ENCODE assay signal across 25 cellular contexts in genomic region chr3:13587442-13587841, GRCh38. TPM values are rescaled to one million over a fixed set of nuclear protein-coding genes. Genes with fewer than 3 reads are reported as not detected.
DNase-seq lines count a peak whose midpoint lies in the region; ATAC-seq, FAIRE-seq and TF ChIP-seq lines count a peak whose summit lies in the region.
"Had no signal": no experiment of that assay in that cellular context is flagged by ENCODE, and none has a peak within 500 bp of the region (broad histone marks: within the 10 kb centered on the region; RNA-seq: fewer than 3 reads in every experiment).

No MANE protein-coding gene starts in this region.

- ATAC-seq in psoas muscle (no peak), Right ventricle myocardium inferior (no peak)

- H3K4me1 ChIP-seq in Loucy (ENCODE audit: insufficient read depth, low read length, poor library complexity, severe bottlenecking) (peaks cover 37% of the 10 kb centered on the region), H1 (replicated peaks in 1 of 4; ENCODE audit: control insufficient read depth in 3 of 4, insufficient read depth in 4 of 4, low read length in 3 of 4) (peaks cover 2 to 14% (median 9%) of the 10 kb centered on the region in 4 experiments; a peak in 5 of 7 replicates), mesodermal cell (ENCODE audit: control insufficient read depth, insufficient read depth, low read length, poor library complexity, severe bottlenecking) (peaks cover 6% of the 10 kb centered on the region), psoas muscle (no peaks in the 10 kb centered on the region), GM23248 (ENCODE audit: insufficient read depth) (peaks cover 11% of the 10 kb centered on the region; the same call in 1 of the 2 replicates)

- no peak overlapping the region for H2BK120ac ChIP-seq in H1 (replicated peaks; ENCODE audit: low read depth, low read length)

- in situ Hi-C loops in GM23248 (cut with MboI), result no loop called here

- TF ChIP-seq CTCF in Loucy (conservative IDR thresholded peaks at IDR 0.05; ENCODE audit: low read length), result no peak
- no peak for TF ChIP-seq CTCF in H1 (IDR thresholded peaks at IDR 0.05; ENCODE audit: control extremely low read depth in 1 of 3, insufficient read depth in 1 of 3, low read depth in 1 of 3, low read length in 3 of 3)
- TF ChIP-seq CTCF in psoas muscle (IDR thresholded peaks at IDR 0.05), result no peak

- H2BK5ac ChIP-seq in H1 (ENCODE audit: low read depth, low read length), result no peak overlapping the region

- H3K79me1 ChIP-seq in H1 (ENCODE audit: low read depth, low read length), result no peaks in the 10 kb centered on the region; the same call in 1 of the 2 replicates

- H3K36me3 ChIP-seq in Loucy (ENCODE audit: insufficient read depth, low read length), result no peaks in the 10 kb centered on the region
- no peaks in the 10 kb centered on the region for H3K36me3 ChIP-seq in H1 (ENCODE audit: control insufficient read depth in 2 of 4, insufficient read depth in 4 of 4, low read length in 3 of 4)
- H3K36me3 ChIP-seq in mesodermal cell (ENCODE audit: control insufficient read depth, insufficient read depth, low read length), result peaks cover 4% of the 10 kb centered on the region
- no peaks in the 10 kb centered on the region for H3K36me3 ChIP-seq in psoas muscle (ENCODE audit: insufficient read depth in 1 of 2, low read depth in 1 of 2)
- no peaks in the 10 kb centered on the region for H3K36me3 ChIP-seq in GM23248 (ENCODE audit: low read depth)

- no peak overlapping the region for H3K4ac ChIP-seq in H1 (replicated peaks; ENCODE audit: insufficient read length, low read depth, low read length)

- H3K79me2 ChIP-seq in Loucy (ENCODE audit: insufficient read depth, low read length) (no peaks in the 10 kb centered on the region), H1 (ENCODE audit: control insufficient read depth in 1 of 2, insufficient read depth in 2 of 2, low read length in 2 of 2) (no peaks in the 10 kb centered on the region), GM23248 (ENCODE audit: insufficient read depth) (peaks cover 54% of the 10 kb centered on the region)

- H4K91ac ChIP-seq in H1 (replicated peaks; ENCODE audit: insufficient read length, low read length), result no peak overlapping the region

- DNase-seq in CMK (ENCODE audit: low read depth), result peak; percentile 38
- no peak for DNase-seq in H1 (ENCODE audit: low read depth in 1 of 2, low spot score in 2 of 2)
- DNase-seq in psoas muscle, result no peak
- DNase-seq in DMS 273 treated with DMSO at 0.1 percent for 48 hours (lab: John Stamatoyannopoulos, UW), result no peak
- DNase-seq in GM23248, result no peak
- no peak for DNase-seq in Right ventricle myocardium inferior (ENCODE audit: missing footprints)
- DNase-seq: 8988T; CD4-positive, CD25-positive, alpha-beta regulatory T cell; DMS79; IMR-90; Kasumi-1; MM.1S; NCI-H1092; NCI-H1694; NCI-H510A treated with DMSO at 0.1 percent for 48 hours; NCI-H774; SHP77 treated with DMSO at 0.1 percent for 48 hours; SK-N-SH had no signal

- no peak for TF ChIP-seq EP300 in H1 (IDR thresholded peaks at IDR 0.05; ENCODE audit: borderline replicate concordance in 1 of 2, low read depth in 2 of 2, low read length in 2 of 2)

- no peak overlapping the region for H3K14ac ChIP-seq in H1 (ENCODE audit: insufficient read length)

- H3K27ac ChIP-seq in H1 (ENCODE audit: low read depth, low read length) (no peak overlapping the region), mesodermal cell (ENCODE audit: low read depth, low read length, severe bottlenecking) (peak overlapping the region; percentile 53), psoas muscle (no peak overlapping the region), GM23248 (no peak overlapping the region)
- H3K27ac ChIP-seq: HL-60 had no signal

- H2BK15ac ChIP-seq in H1 (ENCODE audit: low read length), result no peak overlapping the region

- H4K8ac ChIP-seq in H1 (ENCODE audit: extremely low read depth, insufficient read depth, low read length), result no peak overlapping the region

- H2BK12ac ChIP-seq in H1 (ENCODE audit: low read depth, low read length), result no peak overlapping the region

- TF ChIP-seq RAD21 in H1 (IDR thresholded peaks at IDR 0.05 in 1 of 2, conservative IDR thresholded peaks at IDR 0.05 in 1 of 2; ENCODE audit: low read depth in 2 of 2, low read length in 2 of 2), result no peak

- H2AFZ ChIP-seq in Loucy (ENCODE audit: low read length) (no peak overlapping the region), H1 (ENCODE audit: low read length) (no peak overlapping the region), GM23248 (no peak overlapping the region)

- WGBS in H1 (ENCODE audit: extremely low coverage in 1 of 2, insufficient coverage in 1 of 2, insufficient read length in 1 of 2, insufficient replicate concordance in 2 of 2, low coverage in 1 of 2, low lambda C conversion rate in 2 of 2, missing lambda C conversion rate in 1 of 2), 2 experiments, result 39% methylated on average over 3 of the region's 3 CpGs; no CpG with 5 or more reads in 1 of the 2 experiments
- 57% methylated on average over 1 of the region's 3 CpGs; no CpG with 5 or more reads in 1 of the 2 experiments for WGBS in mesodermal cell (ENCODE audit: insufficient coverage in 2 of 2), 2 experiments
- 90 to 93% (median 92%) methylated on average over 3 of the region's 3 CpGs for WGBS in psoas muscle, 3 donors
- WGBS in GM23248 (ENCODE audit: low coverage in 1 of 2, low lambda C conversion rate in 2 of 2, missing lambda C conversion rate in 2 of 2), 2 experiments, result 77 to 78% methylated on average over 3 of the region's 3 CpGs

- no peak overlapping the region for H2BK20ac ChIP-seq in H1 (ENCODE audit: low read length)

- H3K4me2 ChIP-seq in Loucy (ENCODE audit: low read depth, low read length, poor library complexity, severe bottlenecking) (peak overlapping the region; percentile 55), H1 (ENCODE audit: insufficient read depth in 1 of 2, low read depth in 2 of 2, low read length in 2 of 2) (peak overlapping the region; percentile 33 to 51), GM23248 (ENCODE audit: unreplicated experiment) (no peak overlapping the region)
- H3K4me2 ChIP-seq: SK-N-SH had no signal

- H3F3A ChIP-seq in Loucy (ENCODE audit: low read depth) (peaks cover 5% of the 10 kb centered on the region; the same call in 1 of the 2 replicates), GM23248 (ENCODE audit: insufficient read depth) (peaks cover 17% of the 10 kb centered on the region)

- CTCF ChIA-PET in H1 (lab: Charles Lee; ENCODE audit: partially characterized antibody), result interaction anchor here (0.6 to 1.3 kb wide), 10 partner anchors 14 to 629 kb away, joined by 3 to 6 read pairs (median 3); no protein-coding TSS in a partner anchor

- intact Hi-C loops in psoas muscle (cut with DNase I) (no loop called here), Right ventricle myocardium inferior (cut with DNase I) (no loop called here)

- H3K56ac ChIP-seq in H1 (replicated peaks; ENCODE audit: insufficient read length, low read depth, low read length), result no peak overlapping the region

- no peak overlapping the region for H3K23ac ChIP-seq in H1 (ENCODE audit: insufficient read length)

- H3K9ac ChIP-seq in Loucy (ENCODE audit: low read depth, low read length, poor library complexity, severe bottlenecking) (peak overlapping the region; percentile 17), H1 (replicated peaks in 1 of 4; ENCODE audit: extremely low read depth in 1 of 4, low read depth in 3 of 4, low read length in 3 of 4) (no peak overlapping the region), GM23248 (no peak overlapping the region)
- H3K9ac ChIP-seq: SK-N-SH had no signal

- H3K18ac ChIP-seq in H1 (ENCODE audit: extremely low read depth, low read length), result no peak overlapping the region

- no peak for FAIRE-seq in H1 (lab: Jason Lieb, UNC)
- FAIRE-seq: D721Med, GM12892, GM18507 had no signal

- no peak for TF ChIP-seq POLR2A in H1 (IDR thresholded peaks at IDR 0.05; ENCODE audit: control extremely low read depth in 1 of 2, low read depth in 2 of 2, low read length in 2 of 2)

- H3K23me2 ChIP-seq in H1 (ENCODE audit: low read depth, low read length), result no peaks in the 10 kb centered on the region

- H3K9me3 ChIP-seq in Loucy (ENCODE audit: insufficient read depth, low read depth, low read length), result no peaks in the 10 kb centered on the region
- no peaks in the 10 kb centered on the region for H3K9me3 ChIP-seq in H1 (ENCODE audit: insufficient read depth in 2 of 2, low read depth in 1 of 2, low read length in 1 of 2)
- no peaks in the 10 kb centered on the region for H3K9me3 ChIP-seq in mesodermal cell (ENCODE audit: control insufficient read depth, low read length)
- H3K9me3 ChIP-seq in psoas muscle, result no peaks in the 10 kb centered on the region
- no peaks in the 10 kb centered on the region for H3K9me3 ChIP-seq in GM23248 (ENCODE audit: low read depth)
- H3K9me3 ChIP-seq: SK-N-SH had no signal

- no peaks in the 10 kb centered on the region for H3K27me3 ChIP-seq in Loucy (ENCODE audit: insufficient read depth, low read length, poor library complexity, severe bottlenecking)
- no peaks in the 10 kb centered on the region; a peak in 1 of 7 replicates for H3K27me3 ChIP-seq in H1 (replicated peaks in 1 of 4; ENCODE audit: control insufficient read depth in 3 of 4, extremely low read depth in 1 of 4, insufficient read depth in 3 of 4, low read length in 3 of 4)
- no peaks in the 10 kb centered on the region for H3K27me3 ChIP-seq in psoas muscle (ENCODE audit: insufficient read depth in 3 of 3, low read length in 2 of 3)
- no peaks in the 10 kb centered on the region for H3K27me3 ChIP-seq in GM23248 (replicated peaks; ENCODE audit: insufficient read depth)

- no peaks in the 10 kb centered on the region for H4K20me1 ChIP-seq in Loucy (ENCODE audit: insufficient read depth, low read length, poor library complexity, severe bottlenecking)
- no peaks in the 10 kb centered on the region for H4K20me1 ChIP-seq in H1 (replicated peaks in 1 of 2; ENCODE audit: control insufficient read depth in 1 of 2, insufficient read depth in 2 of 2, low read length in 2 of 2)
- no peaks in the 10 kb centered on the region for H4K20me1 ChIP-seq in GM23248 (ENCODE audit: insufficient read depth)

- H2AK5ac ChIP-seq in H1 (ENCODE audit: low read depth, low read length), result no peak overlapping the region

- H4K5ac ChIP-seq in H1 (ENCODE audit: insufficient read length, low read depth, low read length), result no peak overlapping the region

- POLR2A ChIA-PET in H1 (lab: Charles Lee; ENCODE audit: partially characterized antibody), result no interaction called here

- H3K9me2 ChIP-seq in Loucy (replicated peaks; ENCODE audit: low read depth, low read length) (no peaks in the 10 kb centered on the region), GM23248 (ENCODE audit: insufficient read depth) (no peaks in the 10 kb centered on the region)
- H3K9me2 ChIP-seq: SK-N-SH had no signal

- H3K4me3 ChIP-seq in Loucy (ENCODE audit: low read length, poor library complexity, severe bottlenecking) (peak overlapping the region; percentile 31), H1 (ENCODE audit: extremely low read depth in 1 of 4, insufficient read depth in 2 of 4, low read depth in 3 of 4, low read length in 4 of 4) (no peak overlapping the region; a peak in 1 of 8 replicates), mesodermal cell (ENCODE audit: extremely low read depth, insufficient read depth, low read length, poor library complexity, severe bottlenecking) (no peak overlapping the region), psoas muscle (no peak overlapping the region), GM23248 (no peak overlapping the region)

RNA-seq across cellular contexts. Expression of gene FBLN2, which starts 38.5 kb away (rescaled TPM):
- total RNA-seq in H1 (2021; fragmentation: NEBNext Ultra II Directional; extraction: Animal tissue kit (Norgen Biotek cat#: 25700)), result 15.5 and 17.4 TPM in 2 replicates
- polyA plus RNA-seq in H1 (2011; rRNA removed) (24.2 and 26.5 TPM in 2 replicates), psoas muscle (10 to 100 TPM; 12.8 to 16.1 (median 14.7) TPM), GM23248 (2016; fragmentation: Nextera tagmentation; extraction: Ambion mirVana) (447 and 468 TPM in 2 replicates)
- 18.1 TPM for polyA plus RNA-seq in H1 (2011; cell fraction: cytosol; rRNA removed)
- polyA plus RNA-seq in H1 (2011; cell fraction: nucleus; rRNA removed), result 23.2 TPM
- polyA plus RNA-seq in H1 (2012, experiment 1 of 2), result 7.5 to 15.3 TPM (median 12.9 TPM) in 4 replicates
- polyA plus RNA-seq in H1 (2012, experiment 2 of 2), result 12.0 TPM
- polyA plus RNA-seq in H1 (2013, experiment 1 of 2), result 42.7 TPM
- polyA plus RNA-seq in H1 (2013, experiment 2 of 2), result 31.4 TPM
- 9.5 and 12.2 TPM in 2 replicates for polyA minus RNA-seq in H1 (2011; rRNA and poly(A)+ RNA removed)
- 17.5 TPM for polyA minus RNA-seq in H1 (2011; cell fraction: cytosol; rRNA and poly(A)+ RNA removed)
- 6.6 TPM for polyA minus RNA-seq in H1 (2011; cell fraction: nucleus; rRNA and poly(A)+ RNA removed)
- polyA plus RNA-seq in mesodermal cell (2013, experiment 1 of 2), result 172 TPM
- polyA plus RNA-seq in mesodermal cell (2013, experiment 2 of 2), result 137 TPM
- total RNA-seq in psoas muscle (10 to 100 TPM; 24.9 to 59.4 (median 29.7) TPM), Right ventricle myocardium inferior (81.1 TPM)
- 636 and 646 TPM in 2 replicates for total RNA-seq in GM23248 (2014; rRNA removed; shearing (Covaris generic))
- total RNA-seq: CD4-positive, CD25-positive, alpha-beta regulatory T cell; H4 had no signal
- polyA plus RNA-seq: CD4-positive, CD25-positive, alpha-beta regulatory T cell had no signal
